Comparison of ENCODE assay signal across 5 cellular contexts in the genomic region with DNA sequence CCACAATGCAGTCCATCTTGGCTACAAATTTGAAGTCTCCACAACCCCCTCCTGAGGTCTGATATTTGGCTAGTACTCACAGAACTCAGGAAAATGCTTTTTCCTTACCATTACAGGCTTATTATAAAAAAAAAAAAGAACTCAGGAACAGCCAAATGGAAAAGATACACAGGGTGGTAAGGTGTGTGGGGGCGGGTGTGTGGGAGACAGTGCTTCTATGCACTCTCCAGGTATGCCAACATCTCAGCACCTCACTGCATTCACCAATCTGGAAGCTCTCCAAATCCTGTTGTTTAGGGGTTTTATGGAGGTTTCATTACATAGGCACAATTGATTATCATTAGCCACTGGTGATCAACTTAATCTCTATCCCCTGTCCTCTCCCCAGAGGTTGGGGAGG.
"Had no signal": no experiment of that assay in that cellular context is flagged by ENCODE, and none has a peak within 500 bp of the region (broad histone marks: within the 10 kb centered on the region; RNA-seq: fewer than 3 reads in every experiment).

No MANE protein-coding gene starts in this region.

- H3K4me3 Mint-ChIP-seq: IgD-negative memory B cell had no signal

- ATAC-seq: HepG2, K562 had no signal

- H3K27ac Mint-ChIP-seq: IgD-negative memory B cell had no signal

- DNase-seq: IMR-90, KBM-7 had no signal
